In genomic region chr7:92613720-92614119, GRCh38 we compare ENCODE assay signal across 19 cellular contexts. TPM values are rescaled to one million over a fixed set of nuclear protein-coding genes. Genes with fewer than 3 reads are reported as not detected.
DNase-seq lines count a peak whose midpoint lies in the region; ATAC-seq and TF ChIP-seq lines count a peak whose summit lies in the region.
"Had no signal": no experiment of that assay in that cellular context is flagged by ENCODE, and none has a peak within 500 bp of the region (broad histone marks: within the 10 kb centered on the region; RNA-seq: fewer than 3 reads in every experiment).

No MANE protein-coding gene starts in this region.

- no peaks in the 10 kb centered on the region for H3K9me3 ChIP-seq in KOPT-K1 (ENCODE audit: insufficient read depth, low read length, poor library complexity, severe bottlenecking)
- no peaks in the 10 kb centered on the region for H3K9me3 ChIP-seq in adrenal gland (replicated peaks in 1 of 3)
- no peaks in the 10 kb centered on the region for H3K9me3 ChIP-seq in MG63
- H3K9me3 ChIP-seq: BLaER1, right atrium auricular region had no signal

- H3K27ac Mint-ChIP-seq in activated CD4-positive, alpha-beta T cell treated with anti-CD3 and anti-CD28 coated beads, Interleukin-2, amount 10 ng/mL, durations not matched to agents 24 days and 14 days: peak overlapping the region; percentile 75
- no peak overlapping the region for H3K27ac Mint-ChIP-seq in activated CD4-positive, alpha-beta T cell treated with anti-CD3 and anti-CD28 coated beads for 36 hours
- H3K27ac Mint-ChIP-seq in nephron: peak overlapping the region in 2 of 3 experiments; percentile 22 to 71

- no peaks in the 10 kb centered on the region for H3K27me3 Mint-ChIP-seq in activated CD4-positive, alpha-beta T cell treated with anti-CD3 and anti-CD28 coated beads, Interleukin-2, amount 10 ng/mL, durations not matched to agents 24 days and 14 days
- H3K27me3 Mint-ChIP-seq in activated CD4-positive, alpha-beta T cell treated with anti-CD3 and anti-CD28 coated beads for 36 hours: no peaks in the 10 kb centered on the region
- H3K27me3 Mint-ChIP-seq in nephron (ENCODE audit: low read depth): no peaks in the 10 kb centered on the region

- ATAC-seq in activated CD4-positive, alpha-beta T cell treated with anti-CD3 and anti-CD28 coated beads for 36 hours: no peak
- no peak for ATAC-seq in sciatic nerve
- ATAC-seq: K562, Right ventricle myocardium inferior had no signal

- H3K4me3 Mint-ChIP-seq in activated CD4-positive, alpha-beta T cell treated with anti-CD3 and anti-CD28 coated beads, Interleukin-2, amount 10 ng/mL, durations not matched to agents 24 days and 14 days: no peak overlapping the region
- H3K4me3 Mint-ChIP-seq in activated CD4-positive, alpha-beta T cell treated with anti-CD3 and anti-CD28 coated beads for 36 hours: no peak overlapping the region
- H3K4me3 Mint-ChIP-seq in nephron: no peak overlapping the region
- H3K4me3 Mint-ChIP-seq: immature natural killer cell had no signal

- H3K36me3 ChIP-seq in KOPT-K1 (ENCODE audit: insufficient read depth, low read length) (peaks cover 100% of the 10 kb centered on the region), adrenal gland (replicated peaks in 1 of 2) (peaks cover 0 to 24% of the 10 kb centered on the region in 2 donors), MG63 (peaks cover 29% of the 10 kb centered on the region)

- peak; percentile 35 for DNase-seq in activated CD4-positive, alpha-beta T cell treated with anti-CD3 and anti-CD28 coated beads, Interleukin-2, amount 10 ng/mL, durations not matched to agents 24 days and 14 days
- DNase-seq in activated CD4-positive, alpha-beta T cell treated with anti-CD3 and anti-CD28 coated beads for 36 hours: no peak
- DNase-seq in adrenal gland (no peak), NCI-H146 (lab: John Stamatoyannopoulos, UW) (no peak), MG63 (no peak), sciatic nerve (ENCODE audit: low spot score) (no peak)
- DNase-seq: activated effector memory CD4-positive, alpha-beta T cell treated with anti-CD3 and anti-CD28 coated beads, Interleukin-2, amount 50 U/mL, for 16 hours; Calu3; immature natural killer cell; NCI-H2107; NCI-H524 treated with DMSO at 0.1 percent for 48 hours; stimulated activated CD4-positive, alpha-beta T cell treated with anti-CD3 and anti-CD28 coated beads, Interleukin-1b, Interleukin-23, amount 100 ng/mL, for 48 hours; WERI-Rb-1 had no signal

- intact Hi-C loops in activated CD4-positive, alpha-beta T cell treated with anti-CD3 and anti-CD28 coated beads, Interleukin-2, amount 10 ng/mL, durations not matched to agents 24 days and 14 days (cut with micrococcal nuclease): no loop called here
- intact Hi-C loops in activated CD4-positive, alpha-beta T cell treated with anti-CD3 and anti-CD28 coated beads for 36 hours (cut with DNase I, micrococcal nuclease): no loop called here
- intact Hi-C loops in adrenal gland (cut with DNase I) (loop anchor here (2.0 to 10.0 kb wide), 2 partner anchors 23 to 441 kb away; partner anchors contain the start of gene FAM133B (in 1 of the 2)), sciatic nerve (cut with DNase I) (no loop called here)

- H3K27ac ChIP-seq in KOPT-K1 (ENCODE audit: low read depth, low read length, poor library complexity, severe bottlenecking) (peak overlapping the region; percentile 35), adrenal gland (peak overlapping the region in 4 of 5 donors; percentile 10 to 78 (median 38))
- H3K27ac ChIP-seq: BLaER1, right atrium auricular region, WERI-Rb-1 had no signal

- TF ChIP-seq CTCF in adrenal gland (IDR thresholded peaks at IDR 0.05) (no peak), nephron (IDR thresholded peaks at IDR 0.05; ENCODE audit: unreplicated experiment in 3 of 3) (no peak)

- H3K4me1 ChIP-seq in adrenal gland (replicated peaks in 1 of 2): peaks cover 16 to 40% of the 10 kb centered on the region in 2 donors
- H3K4me1 ChIP-seq: BLaER1 had no signal

- 63 to 74% (median 71%) methylated on average over 3 of the region's 3 CpGs for whole genome bisulfite sequencing in adrenal gland, 4 donors

- peaks cover 67% of the 10 kb centered on the region for H3K36me3 Mint-ChIP-seq in activated CD4-positive, alpha-beta T cell treated with anti-CD3 and anti-CD28 coated beads, Interleukin-2, amount 10 ng/mL, durations not matched to agents 24 days and 14 days (ENCODE audit: low read depth)
- peaks cover 57% of the 10 kb centered on the region for H3K36me3 Mint-ChIP-seq in activated CD4-positive, alpha-beta T cell treated with anti-CD3 and anti-CD28 coated beads for 36 hours (ENCODE audit: low read depth)
- H3K36me3 Mint-ChIP-seq in nephron (ENCODE audit: low read depth): peaks cover 30% of the 10 kb centered on the region

- H3K27me3 ChIP-seq in adrenal gland (no peaks in the 10 kb centered on the region), MG63 (no peaks in the 10 kb centered on the region)
- H3K27me3 ChIP-seq: BLaER1, right atrium auricular region had no signal

- H3K4me3 ChIP-seq in adrenal gland: no peak overlapping the region
- H3K4me3 ChIP-seq in MG63: no peak overlapping the region
- H3K4me3 ChIP-seq: BLaER1, K562, right atrium auricular region had no signal

- H3K4me1 Mint-ChIP-seq in activated CD4-positive, alpha-beta T cell treated with anti-CD3 and anti-CD28 coated beads, Interleukin-2, amount 10 ng/mL, durations not matched to agents 24 days and 14 days: peaks cover 38% of the 10 kb centered on the region
- peaks cover 29% of the 10 kb centered on the region for H3K4me1 Mint-ChIP-seq in activated CD4-positive, alpha-beta T cell treated with anti-CD3 and anti-CD28 coated beads for 36 hours
- peaks cover 33% of the 10 kb centered on the region for H3K4me1 Mint-ChIP-seq in nephron
- H3K4me1 Mint-ChIP-seq: immature natural killer cell had no signal

- H3K9me3 Mint-ChIP-seq in activated CD4-positive, alpha-beta T cell treated with anti-CD3 and anti-CD28 coated beads, Interleukin-2, amount 10 ng/mL, durations not matched to agents 24 days and 14 days: no peaks in the 10 kb centered on the region
- no peaks in the 10 kb centered on the region for H3K9me3 Mint-ChIP-seq in activated CD4-positive, alpha-beta T cell treated with anti-CD3 and anti-CD28 coated beads for 36 hours (ENCODE audit: low read depth)
- no peaks in the 10 kb centered on the region for H3K9me3 Mint-ChIP-seq in nephron
- H3K9me3 Mint-ChIP-seq: immature natural killer cell had no signal

- POLR2A ChIA-PET in activated CD4-positive, alpha-beta T cell treated with anti-CD3 and anti-CD28 coated beads for 36 hours (lab: Charles Lee): interaction anchor here (0.6 to 1.4 kb wide), 3 partner anchors 65 to 219 kb away, joined by 3 to 5 read pairs (median 4); no protein-coding TSS in a partner anchor

- no peak for TF ChIP-seq POLR2A in adrenal gland (IDR thresholded peaks at IDR 0.05)

- CTCF ChIA-PET in activated CD4-positive, alpha-beta T cell treated with anti-CD3 and anti-CD28 coated beads for 36 hours (lab: Charles Lee): interaction anchor here (2.2 kb wide), 1 partner anchor 24 kb away, joined by 6 read pairs; the partner anchor contains the start of gene FAM133B

RNA-seq across cellular contexts. Expression of gene FAM133B, which starts 23.5 kb away (rescaled TPM):
- 35.5 and 39.8 TPM in 2 replicates for total RNA-seq in activated CD4-positive, alpha-beta T cell treated with anti-CD3 and anti-CD28 coated beads, Interleukin-2, amount 10 ng/mL, durations not matched to agents 24 days and 14 days
- 10 to 100 TPM; 26.1 to 27.6 TPM for total RNA-seq in activated CD4-positive, alpha-beta T cell treated with anti-CD3 and anti-CD28 coated beads for 36 hours
- total RNA-seq in adrenal gland (10 to 100 TPM in 7 of 8 donors, 1 to 10 TPM in 1; 8.7 to 31.1 (median 16.4) TPM), sciatic nerve (32.1 TPM)
- polyA plus RNA-seq in adrenal gland: 10 to 100 TPM; 25.8 to 40.1 (median 29.9) TPM
- 6.6 and 7.7 TPM in 2 replicates for total RNA-seq in MG63 (2014; rRNA removed; shearing (Covaris generic); ENCODE audit: low replicate concordance)

Comparison
In these comparisons a context has a peak if more than half of its experiments do, and no peak if none do; other contexts are left out.
1. intact Hi-C loops: an anchor here in adrenal gland (2.0 to 10.0 kb wide); none called in activated CD4-positive, alpha-beta T cell treated with anti-CD3 and anti-CD28 coated beads, Interleukin-2, amount 10 ng/mL, durations not matched to agents 24 days and 14 days, activated CD4-positive, alpha-beta T cell treated with anti-CD3 and anti-CD28 coated beads for 36 hours and sciatic nerve.